6 cellular contexts compared by ENCODE assay signal in genomic region chr17:42120161-42121065, GRCh38. TPM values are rescaled to one million over a fixed set of nuclear protein-coding genes. Genes with fewer than 3 reads are reported as not detected.
DNase-seq lines count a peak whose midpoint lies in the region; ATAC-seq, FAIRE-seq and TF ChIP-seq lines count a peak whose summit lies in the region.

No MANE protein-coding gene starts in this region.

- H2BK120ac ChIP-seq in H1 (replicated peaks; ENCODE audit: low read depth, low read length) = no peak overlapping the region

- H2BK12ac ChIP-seq in H1 (ENCODE audit: low read depth, low read length) = no peak overlapping the region

- H3K27ac ChIP-seq in H1 (ENCODE audit: low read depth, low read length) = no peak overlapping the region; the same call in 1 of the 2 replicates
- H3K27ac ChIP-seq in skin epidermis = peak overlapping the region; percentile 64 to 94 (median 87)

- H2BK5ac ChIP-seq in H1 (ENCODE audit: low read depth, low read length) = no peak overlapping the region; the same call in 1 of the 2 replicates

- H3K18ac ChIP-seq in H1 (ENCODE audit: extremely low read depth, low read length) = no peak overlapping the region

- no peak overlapping the region for H3K23ac ChIP-seq in H1 (ENCODE audit: insufficient read length)

- no peak for TF ChIP-seq RAD21 in H1 (IDR thresholded peaks at IDR 0.05 in 1 of 2, conservative IDR thresholded peaks at IDR 0.05 in 1 of 2; ENCODE audit: low read depth in 2 of 2, low read length in 2 of 2)

- peak overlapping the region; percentile 70 to 80 for H3K4me2 ChIP-seq in H1 (ENCODE audit: insufficient read depth in 1 of 2, low read depth in 2 of 2, low read length in 2 of 2)

- no peak overlapping the region for H2AK5ac ChIP-seq in H1 (ENCODE audit: low read depth, low read length)

- ATAC-seq in HG03108 (IDR thresholded peaks at IDR 0.05; ENCODE audit: unreplicated experiment) = no peak

- FAIRE-seq in H1 (lab: Jason Lieb, UNC) = no peak

- peak overlapping the region; percentile 17 for H3K4ac ChIP-seq in H1 (replicated peaks; ENCODE audit: insufficient read length, low read depth, low read length)

- peak overlapping the region; percentile 10; the same call in 1 of the 2 replicates for H2BK15ac ChIP-seq in H1 (ENCODE audit: low read length)

- no peak overlapping the region for H3K56ac ChIP-seq in H1 (replicated peaks; ENCODE audit: insufficient read length, low read depth, low read length)

- WGBS in H1 (ENCODE audit: extremely low coverage in 1 of 2, insufficient coverage in 1 of 2, insufficient read length in 1 of 2, insufficient replicate concordance in 2 of 2, low coverage in 1 of 2, low lambda C conversion rate in 2 of 2, missing lambda C conversion rate in 1 of 2), 2 experiments = 42% methylated on average over 15 of the region's 20 CpGs; no CpG with 5 or more reads in 1 of the 2 experiments

- POLR2A ChIA-PET in H1 (lab: Charles Lee; ENCODE audit: partially characterized antibody) = interaction anchor here (0.7 to 3.8 kb wide), 16 partner anchors 10 to 207 kb away, joined by 3 to 51 read pairs (median 5); partner anchors contain the start of genes DHX58, DNAJC7 and NKIRAS2

- peak; percentile 43 for DNase-seq in AG20443 (ENCODE audit: low spot score)
- no peak for DNase-seq in Jurkat, Clone E6-1 (ENCODE audit: low read depth, low spot score)
- DNase-seq in H1 (ENCODE audit: low read depth in 1 of 2, low spot score in 2 of 2) = peak in 1 of 2 experiments; percentile 73
- no peak for DNase-seq in globus pallidus (ENCODE audit: low spot score)

- H3K79me1 ChIP-seq in H1 (ENCODE audit: low read depth, low read length) = no peaks in the 10 kb centered on the region; the same call in 1 of the 2 replicates

- H3K4me1 ChIP-seq in H1 (replicated peaks in 1 of 4; ENCODE audit: control insufficient read depth in 3 of 4, insufficient read depth in 4 of 4, low read length in 3 of 4) = peaks cover 0 to 17% (median 13%) of the 10 kb centered on the region in 4 experiments; a peak in 6 of 7 replicates

- no peak for TF ChIP-seq CTCF in H1 (IDR thresholded peaks at IDR 0.05; ENCODE audit: control extremely low read depth in 1 of 3, insufficient read depth in 1 of 3, low read depth in 1 of 3, low read length in 3 of 3)

- no peak for TF ChIP-seq EP300 in H1 (IDR thresholded peaks at IDR 0.05; ENCODE audit: borderline replicate concordance in 1 of 2, low read depth in 2 of 2, low read length in 2 of 2)

- peaks cover 0 to 5% of the 10 kb centered on the region in 2 experiments for H4K20me1 ChIP-seq in H1 (replicated peaks in 1 of 2; ENCODE audit: control insufficient read depth in 1 of 2, insufficient read depth in 2 of 2, low read length in 2 of 2)

- H3K23me2 ChIP-seq in H1 (ENCODE audit: low read depth, low read length) = peaks cover 10% of the 10 kb centered on the region

- TF ChIP-seq POLR2A in H1 (IDR thresholded peaks at IDR 0.05; ENCODE audit: control extremely low read depth in 1 of 2, low read depth in 2 of 2, low read length in 2 of 2) = peak in 1 of 2 experiments; percentile 4; a peak in 1 of 3 replicates

- no peaks in the 10 kb centered on the region for H3K79me2 ChIP-seq in H1 (ENCODE audit: control insufficient read depth in 1 of 2, insufficient read depth in 2 of 2, low read length in 2 of 2)

- H4K91ac ChIP-seq in H1 (replicated peaks; ENCODE audit: insufficient read length, low read length) = no peak overlapping the region

- no peak overlapping the region for H2AFZ ChIP-seq in H1 (ENCODE audit: low read length)

- no peak overlapping the region; a peak in 1 of 7 replicates for H3K9ac ChIP-seq in H1 (replicated peaks in 1 of 4; ENCODE audit: extremely low read depth in 1 of 4, low read depth in 3 of 4, low read length in 3 of 4)

- H2BK20ac ChIP-seq in H1 (ENCODE audit: low read length) = no peak overlapping the region

- peaks cover 4 to 17% (median 6%) of the 10 kb centered on the region in 4 experiments; a peak in 7 of 8 replicates for H3K36me3 ChIP-seq in H1 (ENCODE audit: control insufficient read depth in 2 of 4, insufficient read depth in 4 of 4, low read length in 3 of 4)

- H3K4me3 ChIP-seq in Jurkat, Clone E6-1 (ENCODE audit: low read length) = peak overlapping the region; percentile 59
- H3K4me3 ChIP-seq in H1 (ENCODE audit: extremely low read depth in 1 of 4, insufficient read depth in 2 of 4, low read depth in 3 of 4, low read length in 4 of 4) (peak overlapping the region; percentile 38 to 84 (median 58)), skin epidermis (peak overlapping the region; percentile 52 to 92 (median 78))

- H3K14ac ChIP-seq in H1 (ENCODE audit: insufficient read length) = no peak overlapping the region

- CTCF ChIA-PET in H1 (lab: Charles Lee; ENCODE audit: partially characterized antibody) = interaction anchor here (0.7 to 39.4 kb wide), 18 partner anchors 9 to 117 kb away, joined by 3 to 1084 read pairs (median 7); partner anchors contain the start of genes C17orf113, DNAJC7, GHDC and KCNH4

- no peak overlapping the region for H4K8ac ChIP-seq in H1 (ENCODE audit: extremely low read depth, insufficient read depth, low read length)

- no peak overlapping the region for H4K5ac ChIP-seq in H1 (ENCODE audit: insufficient read length, low read depth, low read length)

- no peaks in the 10 kb centered on the region; a peak in 2 of 7 replicates for H3K27me3 ChIP-seq in H1 (replicated peaks in 1 of 4; ENCODE audit: control insufficient read depth in 3 of 4, extremely low read depth in 1 of 4, insufficient read depth in 3 of 4, low read length in 3 of 4)

- H3K9me3 ChIP-seq in H1 (ENCODE audit: insufficient read depth in 2 of 2, low read depth in 1 of 2, low read length in 1 of 2) = no peaks in the 10 kb centered on the region

TF ChIP-seq in H1, 55 proteins besides CTCF, POLR2A, EP300 and RAD21 (continues in another document):
- TF ChIP-seq EGR1 (IDR thresholded peaks at IDR 0.05; ENCODE audit: borderline replicate concordance, low read depth, low read length) (no peak), TCF12 (IDR thresholded peaks at IDR 0.05; ENCODE audit: low read depth, low read length) (no peak)

RNA-seq across cellular contexts. Expression of gene KAT2A, which starts 0.8 kb away (rescaled TPM):
- polyA plus RNA-seq in Jurkat, Clone E6-1 (2012; ENCODE audit: insufficient read depth, insufficient read length) = 85.0 TPM
- total RNA-seq in H1 (2021; fragmentation: NEBNext Ultra II Directional; extraction: Animal tissue kit (Norgen Biotek cat#: 25700)) = 32.5 and 34.2 TPM in 2 replicates
- polyA plus RNA-seq in H1 (2011; rRNA removed) = 40.1 and 52.5 TPM in 2 replicates
- polyA plus RNA-seq in H1 (2011; cell fraction: cytosol; rRNA removed) = 48.0 TPM
- polyA plus RNA-seq in H1 (2011; cell fraction: nucleus; rRNA removed) = 342 TPM
- polyA plus RNA-seq in H1 (2012, experiment 1 of 2) = 29.3 to 46.0 TPM (median 39.5 TPM) in 4 replicates
- 24.5 TPM for polyA plus RNA-seq in H1 (2012, experiment 2 of 2)
- 38.2 TPM for polyA plus RNA-seq in H1 (2013, experiment 1 of 2)
- polyA plus RNA-seq in H1 (2013, experiment 2 of 2) = 33.7 TPM
- 17.6 and 21.1 TPM in 2 replicates for polyA minus RNA-seq in H1 (2011; rRNA and poly(A)+ RNA removed)
- 11.9 TPM for polyA minus RNA-seq in H1 (2011; cell fraction: cytosol; rRNA and poly(A)+ RNA removed)
- polyA minus RNA-seq in H1 (2011; cell fraction: nucleus; rRNA and poly(A)+ RNA removed) = 29.5 TPM

RNA-seq across cellular contexts. Expression of gene HSPB9, which starts 2.2 kb away (rescaled TPM):
- polyA plus RNA-seq in Jurkat, Clone E6-1 (2012; ENCODE audit: insufficient read depth, insufficient read length) = not detected
- 0.30 and 0.33 TPM in 2 replicates for total RNA-seq in H1 (2021; fragmentation: NEBNext Ultra II Directional; extraction: Animal tissue kit (Norgen Biotek cat#: 25700))
- polyA plus RNA-seq in H1 (2011; rRNA removed) = 0.25 and 0.27 TPM in 2 replicates
- polyA plus RNA-seq in H1 (2011; cell fraction: cytosol; rRNA removed) = 0.39 TPM
- 1.1 TPM for polyA plus RNA-seq in H1 (2011; cell fraction: nucleus; rRNA removed)
- 0.27 to 0.55 TPM (median 0.32 TPM) in 4 replicates for polyA plus RNA-seq in H1 (2012, experiment 1 of 2)
- polyA plus RNA-seq in H1 (2012, experiment 2 of 2) = 0.29 TPM
- polyA plus RNA-seq in H1 (2013, experiment 1 of 2) = 0.24 TPM
- polyA plus RNA-seq in H1 (2013, experiment 2 of 2) = 0.20 TPM
- 0.15 and 0.16 TPM in 2 replicates for polyA minus RNA-seq in H1 (2011; rRNA and poly(A)+ RNA removed)
- not detected for polyA minus RNA-seq in H1 (2011; cell fraction: cytosol; rRNA and poly(A)+ RNA removed)
- polyA minus RNA-seq in H1 (2011; cell fraction: nucleus; rRNA and poly(A)+ RNA removed) = 0.70 TPM

RNA-seq across cellular contexts. Expression of gene DHX58, which starts 7.9 kb away (rescaled TPM):
- polyA plus RNA-seq in Jurkat, Clone E6-1 (2012; ENCODE audit: insufficient read depth, insufficient read length) = 21.1 TPM
- 4.4 and 5.6 TPM in 2 replicates for total RNA-seq in H1 (2021; fragmentation: NEBNext Ultra II Directional; extraction: Animal tissue kit (Norgen Biotek cat#: 25700))
- polyA plus RNA-seq in H1 (2011; rRNA removed) = 9.9 and 10.3 TPM in 2 replicates
- polyA plus RNA-seq in H1 (2011; cell fraction: cytosol; rRNA removed) = 9.7 TPM
- polyA plus RNA-seq in H1 (2011; cell fraction: nucleus; rRNA removed) = 7.9 TPM
- polyA plus RNA-seq in H1 (2012, experiment 1 of 2) = 4.3 to 9.4 TPM (median 6.9 TPM) in 4 replicates
- polyA plus RNA-seq in H1 (2012, experiment 2 of 2) = 5.4 TPM
- 6.4 TPM for polyA plus RNA-seq in H1 (2013, experiment 1 of 2)
- 5.9 TPM for polyA plus RNA-seq in H1 (2013, experiment 2 of 2)
- 1.0 and 2.4 TPM in 2 replicates for polyA minus RNA-seq in H1 (2011; rRNA and poly(A)+ RNA removed)
- 1.5 TPM for polyA minus RNA-seq in H1 (2011; cell fraction: cytosol; rRNA and poly(A)+ RNA removed)
- 3.6 TPM for polyA minus RNA-seq in H1 (2011; cell fraction: nucleus; rRNA and poly(A)+ RNA removed)

RNA-seq across cellular contexts. Expression of gene ZNF385C, which starts 22.1 kb away (rescaled TPM):
- 1.3 TPM for polyA plus RNA-seq in Jurkat, Clone E6-1 (2012; ENCODE audit: insufficient read depth, insufficient read length)
- 2.5 and 3.9 TPM in 2 replicates for total RNA-seq in H1 (2021; fragmentation: NEBNext Ultra II Directional; extraction: Animal tissue kit (Norgen Biotek cat#: 25700))
- polyA plus RNA-seq in H1 (2011; rRNA removed) = 6.1 and 7.3 TPM in 2 replicates
- 6.3 TPM for polyA plus RNA-seq in H1 (2011; cell fraction: cytosol; rRNA removed)
- polyA plus RNA-seq in H1 (2011; cell fraction: nucleus; rRNA removed) = 8.4 TPM
- polyA plus RNA-seq in H1 (2012, experiment 1 of 2) = 2.7 to 4.6 TPM (median 3.2 TPM) in 4 replicates
- polyA plus RNA-seq in H1 (2012, experiment 2 of 2) = 3.9 TPM
- polyA plus RNA-seq in H1 (2013, experiment 1 of 2) = 2.5 TPM
- 2.6 TPM for polyA plus RNA-seq in H1 (2013, experiment 2 of 2)
- 2.2 and 2.4 TPM in 2 replicates for polyA minus RNA-seq in H1 (2011; rRNA and poly(A)+ RNA removed)
- polyA minus RNA-seq in H1 (2011; cell fraction: cytosol; rRNA and poly(A)+ RNA removed) = 1.0 TPM
- polyA minus RNA-seq in H1 (2011; cell fraction: nucleus; rRNA and poly(A)+ RNA removed) = 2.3 TPM

RNA-seq across cellular contexts. Expression of gene RAB5C, which starts 34.4 kb away (rescaled TPM):
- 123 TPM for polyA plus RNA-seq in Jurkat, Clone E6-1 (2012; ENCODE audit: insufficient read depth, insufficient read length)
- 67.1 and 67.7 TPM in 2 replicates for total RNA-seq in H1 (2021; fragmentation: NEBNext Ultra II Directional; extraction: Animal tissue kit (Norgen Biotek cat#: 25700))
- polyA plus RNA-seq in H1 (2011; rRNA removed) = 123 and 150 TPM in 2 replicates
- 110 TPM for polyA plus RNA-seq in H1 (2011; cell fraction: cytosol; rRNA removed)
- 81.4 TPM for polyA plus RNA-seq in H1 (2011; cell fraction: nucleus; rRNA removed)
- polyA plus RNA-seq in H1 (2012, experiment 1 of 2) = 70.1 to 88.8 TPM (median 82.2 TPM) in 4 replicates
- 94.1 TPM for polyA plus RNA-seq in H1 (2012, experiment 2 of 2)
- 76.8 TPM for polyA plus RNA-seq in H1 (2013, experiment 1 of 2)
- 72.7 TPM for polyA plus RNA-seq in H1 (2013, experiment 2 of 2)
- polyA minus RNA-seq in H1 (2011; rRNA and poly(A)+ RNA removed) = 52.5 and 59.7 TPM in 2 replicates
- polyA minus RNA-seq in H1 (2011; cell fraction: cytosol; rRNA and poly(A)+ RNA removed) = 38.7 TPM
- 22.6 TPM for polyA minus RNA-seq in H1 (2011; cell fraction: nucleus; rRNA and poly(A)+ RNA removed)
